Comparison of ENCODE assay signal across 1 cellular context in genomic region chr12:124348659-124349380, GRCh38.
TF ChIP-seq lines count a peak whose summit lies in the region.

No MANE protein-coding gene starts in this region.

TF ChIP-seq in H1, 55 proteins besides CTCF, POLR2A, EP300 and RAD21 (continued from another document):
- TF ChIP-seq TAF7 (optimal IDR thresholded peaks at IDR 0.05; ENCODE audit: borderline replicate concordance, low read depth, low read length): no peak
TF ChIP-seq in H1: peak in this region for 0.
